ENCODE assay signal across 8 cellular contexts in genomic region chr19:5048091-5048726, GRCh38.
DNase-seq lines count a peak whose midpoint lies in the region; ATAC-seq lines count a peak whose summit lies in the region.

No MANE protein-coding gene starts in this region.

- ATAC-seq in left ventricle myocardium superior: peak; percentile 84
- ATAC-seq in HG03045 (IDR thresholded peaks at IDR 0.05; ENCODE audit: unreplicated experiment): no peak

- intact Hi-C loops in left ventricle myocardium superior (cut with micrococcal nuclease): no loop called here

- peak; percentile 90 for DNase-seq in Daoy (ENCODE audit: low read depth)
- peak; percentile 58 for DNase-seq in LoVo (ENCODE audit: low spot score)
- DNase-seq in T-helper 1 cell: peak in 3 of 5 donors; percentile 43
- peak; percentile 69 for DNase-seq in amniotic epithelial cell (ENCODE audit: low read depth)
- DNase-seq in left ventricle myocardium superior: peak; percentile 87
- peak; percentile 97 for DNase-seq in retina
- no peak for DNase-seq in OCI-M2 (lab: John Stamatoyannopoulos, UW; ENCODE audit: unreplicated experiment)
